Comparison of ENCODE assay signal across 8 cellular contexts in the genomic region with DNA sequence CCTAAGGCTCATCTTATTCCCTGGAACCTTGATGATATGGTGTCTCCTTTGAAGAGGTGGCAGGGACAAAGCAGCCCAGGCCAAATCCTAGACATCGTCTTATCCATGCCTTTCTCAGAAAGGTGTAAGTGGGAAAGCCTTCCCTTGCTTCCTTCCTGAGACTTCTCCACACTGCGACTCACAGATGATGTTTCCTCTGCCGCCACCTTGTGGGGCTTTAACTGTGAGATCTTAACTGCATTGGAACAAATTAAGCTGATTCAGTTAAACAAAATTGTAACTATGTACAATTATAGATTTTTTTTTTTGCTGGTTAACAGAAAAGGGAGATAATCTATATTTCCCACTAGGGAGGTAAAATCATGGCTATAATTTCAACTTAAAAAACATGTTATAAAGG. TPM values are rescaled to one million over a fixed set of nuclear protein-coding genes. Genes with fewer than 3 reads are reported as not detected.
A peak's percentile ranks its signal among the peaks of the same experiment; 100 is the strongest.
DNase-seq lines count a peak whose midpoint lies in the region; ATAC-seq, FAIRE-seq and TF ChIP-seq lines count a peak whose summit lies in the region.

No MANE protein-coding gene starts in this region.

- H3K27ac ChIP-seq in OCI-LY3 (ENCODE audit: low read length) (no peak overlapping the region), endothelial cell of umbilical vein (ENCODE audit: insufficient read depth, low read depth, low read length) (no peak overlapping the region), small intestine (ENCODE audit: low read depth in 1 of 2, low read length in 1 of 2) (no peak overlapping the region)

- H2AFZ ChIP-seq in OCI-LY3 (ENCODE audit: low read depth, low read length) (no peak overlapping the region), endothelial cell of umbilical vein (ENCODE audit: low read depth, low read length) (no peak overlapping the region)

- H4K20me1 ChIP-seq in OCI-LY3 (ENCODE audit: insufficient read depth, low read length) (no peaks in the 10 kb centered on the region), endothelial cell of umbilical vein (replicated peaks; ENCODE audit: control insufficient read depth, extremely low read depth, insufficient read depth, low read length) (no peaks in the 10 kb centered on the region)

- no peaks in the 10 kb centered on the region for H3K9me1 ChIP-seq in endothelial cell of umbilical vein (replicated peaks; ENCODE audit: control insufficient read depth, extremely low read depth, insufficient read depth, low read length)

- dilution Hi-C loops in endothelial cell of umbilical vein (cut with MboI; ENCODE audit: extremely low pct_ligation_motif_present, low sequenced_read_pairs): no loop called here

- intact Hi-C loops in endothelial cell of umbilical vein (cut with micrococcal nuclease): no loop called here

- no peak for TF ChIP-seq POLR2A in endothelial cell of umbilical vein (IDR thresholded peaks at IDR 0.05; ENCODE audit: low read depth, low read length)

- H3K27me3 ChIP-seq in OCI-LY3 (ENCODE audit: low read depth, low read length) (no peaks in the 10 kb centered on the region), endothelial cell of umbilical vein (ENCODE audit: control insufficient read depth in 2 of 2, insufficient read depth in 2 of 2, low read length in 2 of 2) (peaks cover 0 to 2% of the 10 kb centered on the region in 2 experiments), small intestine (ENCODE audit: control insufficient read depth in 2 of 2, insufficient read depth in 2 of 2, low read length in 2 of 2) (no peaks in the 10 kb centered on the region)

- H3K4me1 ChIP-seq in OCI-LY3 (ENCODE audit: low read length): no peaks in the 10 kb centered on the region
- H3K4me1 ChIP-seq in endothelial cell of umbilical vein (ENCODE audit: control insufficient read depth, extremely low read depth, insufficient read depth, low read length): no peaks in the 10 kb centered on the region
- peaks cover 0 to 2% of the 10 kb centered on the region in 2 donors for H3K4me1 ChIP-seq in small intestine (ENCODE audit: control insufficient read depth in 2 of 2, insufficient read depth in 1 of 2, low read depth in 1 of 2, low read length in 1 of 2)

- no peak overlapping the region for H3K4me2 ChIP-seq in OCI-LY3 (ENCODE audit: low read length)
- H3K4me2 ChIP-seq in endothelial cell of umbilical vein (ENCODE audit: insufficient read depth, low read length): no peak overlapping the region

- POLR2A ChIA-PET in endothelial cell of umbilical vein (lab: Charles Lee): no interaction called here
- POLR2A ChIA-PET in HEK293T (lab: Yijun Ruan, JAX): no interaction called here

- no peaks in the 10 kb centered on the region for H3K79me2 ChIP-seq in OCI-LY3 (ENCODE audit: low read length)
- no peaks in the 10 kb centered on the region for H3K79me2 ChIP-seq in endothelial cell of umbilical vein (ENCODE audit: control insufficient read depth, insufficient read depth, low read length)

- TF ChIP-seq CTCF in GM12874 (IDR thresholded peaks at IDR 0.05; ENCODE audit: insufficient read depth, low read depth, low read length) (peak; percentile 41; the same call in 1 of the 2 replicates), OCI-LY3 (IDR thresholded peaks at IDR 0.05; ENCODE audit: low read depth, low read length) (peak; percentile 77), endothelial cell of umbilical vein (IDR thresholded peaks at IDR 0.05; ENCODE audit: extremely low read depth in 1 of 2, insufficient read depth in 1 of 2, low read depth in 1 of 2, low read length in 2 of 2) (peak; percentile 19 to 26)

- DNase-seq in Ammon's horn (ENCODE audit: low spot score): peak; percentile 63
- DNase-seq in endothelial cell of umbilical vein (ENCODE audit: low read depth, low spot score): peak; percentile 35
- DNase-seq in small intestine: peak; percentile 64
- DNase-seq in putamen (ENCODE audit: low spot score): no peak
- DNase-seq in HEK293T (ENCODE audit: extremely low spot score): no peak

- H3K4me3 ChIP-seq in OCI-LY3 (ENCODE audit: low read length): no peak overlapping the region
- H3K4me3 ChIP-seq in endothelial cell of umbilical vein (replicated peaks in 1 of 3; ENCODE audit: insufficient read depth in 1 of 3, low read depth in 1 of 3, low read length in 3 of 3): no peak overlapping the region
- H3K4me3 ChIP-seq in small intestine (ENCODE audit: low read depth in 1 of 2, low read length in 2 of 2): no peak overlapping the region

- H3K9ac ChIP-seq in OCI-LY3 (ENCODE audit: low read length): no peak overlapping the region
- no peak overlapping the region for H3K9ac ChIP-seq in endothelial cell of umbilical vein (replicated peaks; ENCODE audit: extremely low read depth, insufficient read depth, low read length)

- CTCF ChIA-PET in endothelial cell of umbilical vein (lab: Charles Lee) (interaction anchor here (0.6 to 2.1 kb wide), 10 partner anchors 9 to 747 kb away, joined by 3 to 22 read pairs (median 5); partner anchors contain the start of genes GCA and IFIH1), HEK293T (lab: Yijun Ruan, JAX) (interaction anchor here (0.6 kb wide), 1 partner anchor 66 kb away, joined by 4 read pairs; no protein-coding TSS in a partner anchor)

- ATAC-seq in HG02870 (IDR thresholded peaks at IDR 0.05; ENCODE audit: unreplicated experiment): peak; percentile 67

- WGBS in small intestine, 3 donors: 9 to 19% (median 18%) methylated on average over 3 of the region's 3 CpGs

- H3K36me3 ChIP-seq in OCI-LY3 (replicated peaks; ENCODE audit: low read depth, low read length): no peaks in the 10 kb centered on the region
- H3K36me3 ChIP-seq in endothelial cell of umbilical vein (ENCODE audit: control insufficient read depth in 2 of 2, extremely low read depth in 1 of 2, insufficient read depth in 2 of 2, low read length in 2 of 2): no peaks in the 10 kb centered on the region
- no peaks in the 10 kb centered on the region for H3K36me3 ChIP-seq in small intestine (ENCODE audit: control insufficient read depth in 2 of 2, insufficient read depth in 2 of 2, low read length in 2 of 2)

- no TSS peak for BruUV-seq in endothelial cell of umbilical vein (replicated peaks; lab: Mats Ljungman, UMichigan)

- H3K9me3 ChIP-seq in OCI-LY3 (ENCODE audit: insufficient read depth, low read length): no peaks in the 10 kb centered on the region
- no peaks in the 10 kb centered on the region for H3K9me3 ChIP-seq in endothelial cell of umbilical vein (replicated peaks; ENCODE audit: control insufficient read depth, insufficient read depth, low read length)
- no peaks in the 10 kb centered on the region for H3K9me3 ChIP-seq in small intestine (ENCODE audit: control insufficient read depth, low read depth)

- peak; percentile 69 for FAIRE-seq in endothelial cell of umbilical vein (lab: Jason Lieb, UNC)
- no peak for FAIRE-seq in small intestine (lab: Jason Lieb, UNC)

TF ChIP-seq in endothelial cell of umbilical vein, 7 proteins besides CTCF, POLR2A, EP300 and RAD21 (continues in another document):
- TF ChIP-seq EZH2 (IDR thresholded peaks at IDR 0.05; ENCODE audit: borderline replicate concordance, low read depth, low read length, severe bottlenecking) (no peak), MAX (IDR thresholded peaks at IDR 0.05; ENCODE audit: insufficient read depth, insufficient read length) (no peak), MYC (IDR thresholded peaks at IDR 0.05; ENCODE audit: low read depth, low read length) (no peak), POLR2AphosphoS5 (IDR thresholded peaks at IDR 0.05; ENCODE audit: insufficient read depth, low read depth, low read length) (no peak), JUN (IDR thresholded peaks at IDR 0.05; ENCODE audit: borderline replicate concordance, insufficient read depth, insufficient read length, low read depth) (no peak), FOS (IDR thresholded peaks at IDR 0.05; ENCODE audit: borderline replicate concordance, insufficient read depth, low read length) (no peak)

TF ChIP-seq in HEK293T, 16 proteins besides CTCF, POLR2A, EP300 and RAD21 (continues in another document):
- no peak for TF ChIP-seq SP1 (IDR thresholded peaks at IDR 0.05)
- TF ChIP-seq FOXM1 (IDR thresholded peaks at IDR 0.05; ENCODE audit: borderline replicate concordance): no peak
- no peak for TF ChIP-seq L3MBTL2 (conservative IDR thresholded peaks at IDR 0.05)
- no peak for TF ChIP-seq ELF4 (IDR thresholded peaks at IDR 0.05)
- TF ChIP-seq BHLHE40 (IDR thresholded peaks at IDR 0.05; ENCODE audit: borderline replicate concordance): no peak
- no peak for TF ChIP-seq TARDBP (IDR thresholded peaks at IDR 0.05)
- TF ChIP-seq CTBP1 (IDR thresholded peaks at IDR 0.05; ENCODE audit: borderline replicate concordance): no peak
- TF ChIP-seq, protein P1, sequence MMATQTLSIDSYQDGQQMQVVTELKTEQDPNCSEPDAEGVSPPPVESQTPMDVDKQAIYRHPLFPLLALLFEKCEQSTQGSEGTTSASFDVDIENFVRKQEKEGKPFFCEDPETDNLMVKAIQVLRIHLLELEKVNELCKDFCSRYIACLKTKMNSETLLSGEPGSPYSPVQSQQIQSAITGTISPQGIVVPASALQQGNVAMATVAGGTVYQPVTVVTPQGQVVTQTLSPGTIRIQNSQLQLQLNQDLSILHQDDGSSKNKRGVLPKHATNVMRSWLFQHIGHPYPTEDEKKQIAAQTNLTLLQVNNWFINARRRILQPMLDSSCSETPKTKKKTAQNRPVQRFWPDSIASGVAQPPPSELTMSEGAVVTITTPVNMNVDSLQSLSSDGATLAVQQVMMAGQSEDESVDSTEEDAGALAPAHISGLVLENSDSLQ (IDR thresholded peaks at IDR 0.05): no peak
- no peak for TF ChIP-seq ARNT (IDR thresholded peaks at IDR 0.05)
- TF ChIP-seq FOXA1 (IDR thresholded peaks at IDR 0.05): no peak

RNA-seq across cellular contexts. Expression of gene GCA, which starts 10.0 kb away (rescaled TPM):
- 6.2 and 10.7 TPM in 2 replicates for total RNA-seq in endothelial cell of umbilical vein
- polyA plus RNA-seq in endothelial cell of umbilical vein: 9.7 and 11.2 TPM in 2 replicates
- 8.9 and 9.0 TPM in 2 replicates for polyA plus RNA-seq in endothelial cell of umbilical vein (2011; cell fraction: cytosol; rRNA removed)
- 14.9 TPM in 2 replicates for polyA plus RNA-seq in endothelial cell of umbilical vein (2011; cell fraction: nucleus; rRNA removed)
- 4.8 and 5.3 TPM in 2 replicates for polyA plus RNA-seq in endothelial cell of umbilical vein (2012)
- polyA minus RNA-seq in endothelial cell of umbilical vein: 13.2 and 26.2 TPM in 2 replicates
- not detected for polyA minus RNA-seq in endothelial cell of umbilical vein (2011; cell fraction: cytosol; rRNA and poly(A)+ RNA removed)
- polyA minus RNA-seq in endothelial cell of umbilical vein (2011; cell fraction: nucleus; rRNA and poly(A)+ RNA removed): 5.5 and 7.0 TPM in 2 replicates
- polyA plus RNA-seq in small intestine: 10 to 100 TPM; 16.1 to 24.3 (median 23.9) TPM

RNA-seq across cellular contexts. Expression of gene IFIH1, which starts 15.5 kb away (rescaled TPM):
- total RNA-seq in endothelial cell of umbilical vein: 4.7 and 6.9 TPM in 2 replicates
- polyA plus RNA-seq in endothelial cell of umbilical vein: 1.2 and 1.3 TPM in 2 replicates
- 1.8 and 2.2 TPM in 2 replicates for polyA plus RNA-seq in endothelial cell of umbilical vein (2011; cell fraction: cytosol; rRNA removed)
- polyA plus RNA-seq in endothelial cell of umbilical vein (2011; cell fraction: nucleus; rRNA removed): 4.5 and 4.6 TPM in 2 replicates
- polyA plus RNA-seq in endothelial cell of umbilical vein (2012): 4.5 and 5.6 TPM in 2 replicates
- 1.00 and 1.7 TPM in 2 replicates for polyA minus RNA-seq in endothelial cell of umbilical vein
- polyA minus RNA-seq in endothelial cell of umbilical vein (2011; cell fraction: cytosol; rRNA and poly(A)+ RNA removed): 1.4 TPM
- polyA minus RNA-seq in endothelial cell of umbilical vein (2011; cell fraction: nucleus; rRNA and poly(A)+ RNA removed): 2.8 and 5.4 TPM in 2 replicates
- polyA plus RNA-seq in small intestine: 10 to 100 TPM; 11.9 to 20.8 (median 19.2) TPM

Comparison
In these comparisons a context has a peak if more than half of its experiments do, and no peak if none do; other contexts are left out.
1. DNase-seq: peak in Ammon's horn (single experiment), endothelial cell of umbilical vein (single experiment) and small intestine (single experiment); none in putamen (single experiment) and HEK293T (single experiment).
2. CTCF ChIP-seq: peak in every context shown above with its lines; median percentile 77 in OCI-LY3; 41 in GM12874; 22 in endothelial cell of umbilical vein.